Comparison of ENCODE assay signal across 11 cellular contexts in the genomic region with DNA sequence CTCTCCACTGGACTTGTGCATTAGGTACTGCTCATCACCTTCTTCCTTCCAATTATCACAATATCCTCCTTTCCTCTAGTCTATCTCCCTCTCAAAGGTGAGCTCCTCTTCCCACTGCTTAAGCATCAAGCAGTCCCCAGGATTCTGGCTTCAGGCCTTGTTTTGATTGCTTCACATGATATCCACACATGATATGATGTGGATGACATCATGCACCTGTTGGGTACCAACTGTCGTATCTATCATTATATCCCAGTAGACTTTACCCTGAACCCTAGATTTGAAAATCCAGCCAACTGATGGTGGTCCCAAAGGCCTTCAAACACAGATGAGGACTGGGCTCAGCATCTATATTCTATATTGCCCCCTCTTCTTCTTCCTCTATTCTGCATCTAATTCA.
"Had no signal": no experiment of that assay in that cellular context is flagged by ENCODE, and none has a peak within 500 bp of the region (broad histone marks: within the 10 kb centered on the region; RNA-seq: fewer than 3 reads in every experiment).

No MANE protein-coding gene starts in this region.

- H3K9me3 ChIP-seq: HAP-1 had no signal

- ATAC-seq: GM23338, HCT116 had no signal

- H3K9me3 Mint-ChIP-seq: GM23338, H9, HFFc6 had no signal

- H3K4me1 ChIP-seq: HAP-1 had no signal

- H3K4me2 ChIP-seq: GM23338 had no signal

- H2AFZ ChIP-seq: GM23248, GM23338 had no signal

- H3K4me3 ChIP-seq: GM23248, GM23338, HAP-1 had no signal

- H3K27ac ChIP-seq: GM23248 had no signal

- DNase-seq: GM23248, GOT3, H7, H9, HCEC 1CT, HFFc6 had no signal

- H3K9ac ChIP-seq: GM23248 had no signal

- FAIRE-seq: H1, H54 had no signal

- H3K36me3 ChIP-seq: HAP-1 had no signal

- H3K27ac Mint-ChIP-seq: GM23338, H9, HFFc6 had no signal

- H3K4me3 Mint-ChIP-seq: GM23338, H9, HFFc6 had no signal
